Comparison of ENCODE assay signal across 8 cellular contexts in the genomic region with DNA sequence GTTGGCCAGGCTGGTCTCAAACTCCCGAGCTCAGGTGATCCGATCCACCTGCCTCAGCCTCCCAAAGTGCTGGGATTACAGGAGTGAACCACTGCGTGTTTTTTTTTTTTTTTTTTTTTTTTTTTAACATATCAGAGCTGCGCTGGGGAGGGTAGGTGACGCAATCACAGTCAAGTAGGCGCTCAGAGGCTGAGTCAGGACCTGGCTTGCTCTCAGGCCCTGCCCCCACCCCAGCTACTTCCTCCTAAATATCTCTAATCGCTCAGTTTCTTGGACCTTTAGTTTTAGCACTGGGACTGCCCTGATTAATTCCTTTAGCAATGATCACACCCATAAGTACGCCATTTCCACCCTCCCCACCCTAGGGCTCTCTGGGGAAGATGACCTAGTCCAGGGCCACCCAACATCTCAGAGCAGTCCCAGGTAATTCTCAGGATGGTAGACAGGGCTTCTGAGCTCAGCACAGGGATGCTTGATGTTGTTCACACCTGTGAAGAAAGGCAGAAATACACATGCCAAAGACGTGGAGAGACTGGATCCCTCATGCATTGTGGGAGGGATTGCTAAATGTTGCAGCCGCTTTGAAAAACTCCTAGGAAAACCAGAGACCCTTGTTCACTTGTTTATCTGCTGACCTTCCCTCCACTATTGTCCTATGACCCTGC. TPM values are rescaled to one million over a fixed set of nuclear protein-coding genes. Genes with fewer than 3 reads are reported as not detected.
DNase-seq lines count a peak whose midpoint lies in the region; ATAC-seq and TF ChIP-seq lines count a peak whose summit lies in the region.

No MANE protein-coding gene starts in this region.

- intact Hi-C loops in OCI-LY7 (cut with micrococcal nuclease; ENCODE audit: unreplicated experiment), result no loop called here
- intact Hi-C loops in activated T-helper 2 cell treated with anti-CD3 and anti-CD28 coated beads, Interferon-gamma antibody, Interleukin-2, Interleukin-4, amounts not matched to agents 10 μg/mL and 5 μg/mL and 100 μg/mL, durations not matched to agents 14 hours and 24 hours and 36 hours (cut with micrococcal nuclease), result loop anchor here (5.0 kb wide), 1 partner anchor 52 kb away; a partner anchor contains a TSS
- intact Hi-C loops in left ventricle myocardium superior (cut with micrococcal nuclease), result no loop called here

- H3K79me2 ChIP-seq in OCI-LY7 (ENCODE audit: insufficient read depth, low read depth, low read length), result no peaks in the 10 kb centered on the region

- no peak overlapping the region for H3K4me3 ChIP-seq in OCI-LY7 (ENCODE audit: low read depth, low read length, poor library complexity, severe bottlenecking)

- no peaks in the 10 kb centered on the region for H4K20me1 ChIP-seq in OCI-LY7 (ENCODE audit: insufficient read depth, low read length)

- H3K36me3 ChIP-seq in OCI-LY7 (ENCODE audit: insufficient read depth, low read length), result no peaks in the 10 kb centered on the region

- H3K4me3 Mint-ChIP-seq in activated T-helper 2 cell treated with anti-CD3 and anti-CD28 coated beads, Interferon-gamma antibody, Interleukin-2, Interleukin-4, amounts not matched to agents 10 μg/mL and 5 μg/mL and 100 μg/mL, durations not matched to agents 14 hours and 24 hours and 36 hours (ENCODE audit: low read depth), result peak overlapping the region; percentile 21

- H3K36me3 Mint-ChIP-seq in activated T-helper 2 cell treated with anti-CD3 and anti-CD28 coated beads, Interferon-gamma antibody, Interleukin-2, Interleukin-4, amounts not matched to agents 10 μg/mL and 5 μg/mL and 100 μg/mL, durations not matched to agents 14 hours and 24 hours and 36 hours (ENCODE audit: low read depth), result peaks cover 3% of the 10 kb centered on the region

- CTCF ChIA-PET in OCI-LY7 (lab: Charles Lee; ENCODE audit: unreplicated experiment), result interaction anchor here (0.6 kb wide), 1 partner anchor 11 kb away, joined by 4 read pairs; no protein-coding TSS in a partner anchor

- POLR2A ChIA-PET in OCI-LY7 (lab: Charles Lee), result interaction anchor here (0.6 kb wide), 1 partner anchor 1236 kb away, joined by 3 read pairs; no protein-coding TSS in a partner anchor

- no peaks in the 10 kb centered on the region for H3K27me3 Mint-ChIP-seq in activated T-helper 2 cell treated with anti-CD3 and anti-CD28 coated beads, Interferon-gamma antibody, Interleukin-2, Interleukin-4, amounts not matched to agents 10 μg/mL and 5 μg/mL and 100 μg/mL, durations not matched to agents 14 hours and 24 hours and 36 hours (ENCODE audit: low read depth)

- H3K9me2 ChIP-seq in OCI-LY7 (ENCODE audit: insufficient read depth, low read length), result no peaks in the 10 kb centered on the region

- in situ Hi-C loops in GM13976 (cut with MboI; ENCODE audit: low sequenced_read_pairs, unreplicated experiment), result no loop called here

- no peak overlapping the region for H3K27ac ChIP-seq in OCI-LY7 (ENCODE audit: low read depth, low read length, poor library complexity, severe bottlenecking)

- no peaks in the 10 kb centered on the region for H3K9me3 ChIP-seq in OCI-LY7 (ENCODE audit: low read length)

- ATAC-seq in left ventricle myocardium superior, result peak; percentile 90
- no peak for ATAC-seq in HG03439 (IDR thresholded peaks at IDR 0.05; ENCODE audit: unreplicated experiment)

- H3K4me2 ChIP-seq in OCI-LY7 (ENCODE audit: low read length), result no peak overlapping the region

- peaks cover 8% of the 10 kb centered on the region for H3K4me1 ChIP-seq in OCI-LY7 (ENCODE audit: insufficient read depth, low read length, poor library complexity, severe bottlenecking)

- peak overlapping the region; percentile 94 for H3K27ac Mint-ChIP-seq in activated T-helper 2 cell treated with anti-CD3 and anti-CD28 coated beads, Interferon-gamma antibody, Interleukin-2, Interleukin-4, amounts not matched to agents 10 μg/mL and 5 μg/mL and 100 μg/mL, durations not matched to agents 14 hours and 24 hours and 36 hours

- peak; percentile 92 for DNase-seq in DMS53 (lab: John Stamatoyannopoulos, UW)
- peak; percentile 8 for DNase-seq in OCI-LY7 (ENCODE audit: low spot score)
- DNase-seq in activated T-helper 2 cell treated with anti-CD3 and anti-CD28 coated beads, Interferon-gamma antibody, Interleukin-2, Interleukin-4, amounts not matched to agents 10 μg/mL and 5 μg/mL and 100 μg/mL, durations not matched to agents 14 hours and 24 hours and 36 hours (ENCODE audit: low spot score), result peak; percentile 20
- peak; percentile 74 for DNase-seq in left ventricle myocardium superior
- DNase-seq in stimulated activated CD4-positive, alpha-beta T cell treated with anti-CD3 and anti-CD28 coated beads, Interleukin-2, amount 100 ng/mL, for 24 hours, result peak; percentile 59 to 66
- DNase-seq in mesenteric fat pad (ENCODE audit: low spot score), result no peak
- DNase-seq in GM13976 (ENCODE audit: low spot score), result no peak

- no peak for TF ChIP-seq CTCF in OCI-LY7 (conservative IDR thresholded peaks at IDR 0.05; ENCODE audit: low read length)
- no peak for TF ChIP-seq CTCF in GM13976 (IDR thresholded peaks at IDR 0.05; ENCODE audit: borderline replicate concordance, control extremely low read depth, extremely low read depth, insufficient read depth, missing control alignments)

- H3K9me3 Mint-ChIP-seq in activated T-helper 2 cell treated with anti-CD3 and anti-CD28 coated beads, Interferon-gamma antibody, Interleukin-2, Interleukin-4, amounts not matched to agents 10 μg/mL and 5 μg/mL and 100 μg/mL, durations not matched to agents 14 hours and 24 hours and 36 hours, result no peaks in the 10 kb centered on the region

- no TSS peak for BruUV-seq in OCI-LY7 (replicated peaks; lab: Mats Ljungman, UMichigan)

- H3K4me1 Mint-ChIP-seq in activated T-helper 2 cell treated with anti-CD3 and anti-CD28 coated beads, Interferon-gamma antibody, Interleukin-2, Interleukin-4, amounts not matched to agents 10 μg/mL and 5 μg/mL and 100 μg/mL, durations not matched to agents 14 hours and 24 hours and 36 hours (ENCODE audit: low read depth), result peaks cover 14% of the 10 kb centered on the region

- H2AFZ ChIP-seq in OCI-LY7 (ENCODE audit: low read length), result no peak overlapping the region

RNA-seq across cellular contexts. Expression of a gene that starts 50.2 kb away (rescaled TPM):
- total RNA-seq in OCI-LY7 (2014; rRNA removed; shearing (Covaris generic)), result 69.6 and 75.1 TPM in 2 replicates
- 85.0 and 96.4 TPM in 2 replicates for total RNA-seq in OCI-LY7 (2022)
- 250 and 251 TPM in 2 replicates for total RNA-seq in activated T-helper 2 cell treated with anti-CD3 and anti-CD28 coated beads, Interferon-gamma antibody, Interleukin-2, Interleukin-4, amounts not matched to agents 10 μg/mL and 5 μg/mL and 100 μg/mL, durations not matched to agents 14 hours and 24 hours and 36 hours
- total RNA-seq in left ventricle myocardium superior, result 140 TPM
- 490 TPM for total RNA-seq in mesenteric fat pad

Comparison
In these comparisons a context has a peak if more than half of its experiments do, and no peak if none do; other contexts are left out.
1. DNase-seq: peak in DMS53 (single experiment), OCI-LY7 (single experiment), activated T-helper 2 cell treated with anti-CD3 and anti-CD28 coated beads, Interferon-gamma antibody, Interleukin-2, Interleukin-4, amounts not matched to agents 10 μg/mL and 5 μg/mL and 100 μg/mL, durations not matched to agents 14 hours and 24 hours and 36 hours (single experiment), left ventricle myocardium superior (single experiment) and stimulated activated CD4-positive, alpha-beta T cell treated with anti-CD3 and anti-CD28 coated beads, Interleukin-2, amount 100 ng/mL, for 24 hours (2 of 2); none in mesenteric fat pad (single experiment) and GM13976 (single experiment).